In genomic region chr14:21475767-21476525, GRCh38 we compare ENCODE assay signal across 1 cellular context.
TF ChIP-seq lines count a peak whose summit lies in the region.

No MANE protein-coding gene starts in this region.

TF ChIP-seq in A549, 52 proteins besides CTCF, POLR2A, EP300 and RAD21 (continued from another document):
- no peak for TF ChIP-seq PBX3 (IDR thresholded peaks at IDR 0.05)
- no peak for TF ChIP-seq PHF8 (IDR thresholded peaks at IDR 0.05; ENCODE audit: borderline replicate concordance, low read depth)
- TF ChIP-seq CHD2 (IDR thresholded peaks at IDR 0.05; ENCODE audit: low read length, partially characterized antibody) = no peak
- TF ChIP-seq HOXB5 (CRISPR knock-in tag; IDR thresholded peaks at IDR 0.05) = no peak
- TF ChIP-seq HEYL (CRISPR knock-in tag; IDR thresholded peaks at IDR 0.05) = no peak
- TF ChIP-seq BHLHE40 (IDR thresholded peaks at IDR 0.05; ENCODE audit: low read depth, low read length) = no peak
- no peak for TF ChIP-seq TFCP2L1 (CRISPR knock-in tag; IDR thresholded peaks at IDR 0.05)
